In the genomic region with DNA sequence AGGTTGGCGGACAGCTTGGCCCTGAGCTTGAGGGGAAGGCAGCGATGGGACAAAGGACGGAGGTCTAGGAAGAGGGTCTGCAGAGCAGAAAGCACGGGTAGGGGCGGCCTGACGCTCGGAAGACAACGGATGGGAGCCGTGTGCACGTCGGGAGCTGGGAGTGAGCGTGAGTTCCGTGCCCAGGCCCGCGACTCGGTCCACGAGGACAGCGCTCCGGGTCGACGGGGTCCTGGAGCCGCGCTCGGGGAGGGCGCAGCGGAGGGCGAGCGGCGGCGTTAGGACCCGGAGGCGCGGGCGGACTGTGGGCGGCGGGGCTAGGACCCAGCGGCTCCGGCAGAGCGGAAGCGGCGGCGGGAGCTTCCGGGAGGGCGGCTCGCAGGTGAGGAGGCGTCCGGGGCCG, we compare ENCODE assay signal across 8 cellular contexts.
DNase-seq lines count a peak whose midpoint lies in the region; ATAC-seq, FAIRE-seq and TF ChIP-seq lines count a peak whose summit lies in the region.
"Not testable (repeated sequence)": the region's sequence is repeated elsewhere in the genome, so short reads cannot be mapped to it uniquely, and the experiment has no call there.

No MANE protein-coding gene starts in this region.

- not testable (repeated sequence) for H3K9me3 Mint-ChIP-seq in activated CD4-positive, alpha-beta T cell treated with anti-CD3 and anti-CD28 coated beads, Interleukin-2, amount 10 ng/mL, durations not matched to agents 24 days and 14 days; activated naive CD8-positive, alpha-beta T cell treated with anti-CD3 and anti-CD28 coated beads, Interleukin-2, amount 50 U/mL, for 24 hours; stimulated activated memory B cell treated with anti-CD40 and anti-IgM and Interleukin-4, amounts not matched to agents 10 μg/mL and 1 μg/mL and 100 μg/mL, for 72 hours

- H3K27ac Mint-ChIP-seq in activated CD4-positive, alpha-beta T cell treated with anti-CD3 and anti-CD28 coated beads, Interleukin-2, amount 10 ng/mL, durations not matched to agents 24 days and 14 days = peak overlapping the region; percentile 56
- not testable (repeated sequence) for H3K27ac Mint-ChIP-seq in activated naive CD8-positive, alpha-beta T cell treated with anti-CD3 and anti-CD28 coated beads, Interleukin-2, amount 50 U/mL, for 24 hours; stimulated activated memory B cell treated with anti-CD40 and anti-IgM and Interleukin-4, amounts not matched to agents 10 μg/mL and 1 μg/mL and 100 μg/mL, for 72 hours

- not testable (repeated sequence) for H3K27ac ChIP-seq in SJSA1; iPS DF 6.9 (ENCODE audit: low read length); psoas muscle

- not testable (repeated sequence) for H3K4me1 ChIP-seq in SJSA1 (replicated peaks); iPS DF 6.9 (ENCODE audit: control insufficient read depth, insufficient read depth, low read length)
- H3K4me1 ChIP-seq in psoas muscle = peaks cover 16% of the 10 kb centered on the region

- WGBS in iPS DF 6.9 (ENCODE audit: insufficient coverage, insufficient read length) = no CpG with 5 or more reads among the region's 48 CpGs
- no CpG with 5 or more reads among the region's 48 CpGs for WGBS in psoas muscle, 3 donors

- DNase-seq in HT-29 (ENCODE audit: low spot score) (peak; percentile 0), iPS DF 6.9 (ENCODE audit: low read depth, low spot score) (peak; percentile 2)
- DNase-seq in SJSA1 (ENCODE audit: low read depth in 1 of 2, low spot score in 2 of 2); activated naive CD8-positive, alpha-beta T cell treated with anti-CD3 and anti-CD28 coated beads, Interleukin-2, amount 50 U/mL, for 24 hours; bronchial epithelial cell (ENCODE audit: low read depth); psoas muscle: not testable (repeated sequence)
- peak; percentile 64 for DNase-seq in activated CD4-positive, alpha-beta T cell treated with anti-CD3 and anti-CD28 coated beads, Interleukin-2, amount 10 ng/mL, durations not matched to agents 24 days and 14 days

- not testable (repeated sequence) for TF ChIP-seq CTCF in bronchial epithelial cell (IDR thresholded peaks at IDR 0.05; ENCODE audit: insufficient read depth, low read length, severe bottlenecking); psoas muscle (IDR thresholded peaks at IDR 0.05)

- H3K4me3 Mint-ChIP-seq in activated CD4-positive, alpha-beta T cell treated with anti-CD3 and anti-CD28 coated beads, Interleukin-2, amount 10 ng/mL, durations not matched to agents 24 days and 14 days = peak overlapping the region; percentile 74
- H3K4me3 Mint-ChIP-seq in activated naive CD8-positive, alpha-beta T cell treated with anti-CD3 and anti-CD28 coated beads, Interleukin-2, amount 50 U/mL, for 24 hours = peak overlapping the region; percentile 48
- H3K4me3 Mint-ChIP-seq in stimulated activated memory B cell treated with anti-CD40 and anti-IgM and Interleukin-4, amounts not matched to agents 10 μg/mL and 1 μg/mL and 100 μg/mL, for 72 hours = peak overlapping the region; percentile 81

- intact Hi-C loops in activated CD4-positive, alpha-beta T cell treated with anti-CD3 and anti-CD28 coated beads, Interleukin-2, amount 10 ng/mL, durations not matched to agents 24 days and 14 days (cut with micrococcal nuclease); psoas muscle (cut with DNase I): not testable (repeated sequence)

- ATAC-seq in activated naive CD8-positive, alpha-beta T cell treated with anti-CD3 and anti-CD28 coated beads, Interleukin-2, amount 50 U/mL, for 24 hours; psoas muscle; stimulated activated memory B cell treated with anti-CD40 and anti-IgM and Interleukin-4, amounts not matched to agents 10 μg/mL and 1 μg/mL and 100 μg/mL, for 72 hours: not testable (repeated sequence)

- not testable (repeated sequence) for FAIRE-seq in bronchial epithelial cell (lab: Jason Lieb, UNC)

- H3K36me3 ChIP-seq in SJSA1; bronchial epithelial cell (ENCODE audit: control insufficient read depth, insufficient read depth, low read length); iPS DF 6.9 (ENCODE audit: control insufficient read depth, insufficient read depth, low read length); psoas muscle (ENCODE audit: insufficient read depth in 1 of 2, low read depth in 1 of 2): not testable (repeated sequence)

- H3K27me3 Mint-ChIP-seq in activated CD4-positive, alpha-beta T cell treated with anti-CD3 and anti-CD28 coated beads, Interleukin-2, amount 10 ng/mL, durations not matched to agents 24 days and 14 days; activated naive CD8-positive, alpha-beta T cell treated with anti-CD3 and anti-CD28 coated beads, Interleukin-2, amount 50 U/mL, for 24 hours; stimulated activated memory B cell treated with anti-CD40 and anti-IgM and Interleukin-4, amounts not matched to agents 10 μg/mL and 1 μg/mL and 100 μg/mL, for 72 hours: not testable (repeated sequence)

- not testable (repeated sequence) for H3K27me3 ChIP-seq in SJSA1 (replicated peaks); bronchial epithelial cell (ENCODE audit: control insufficient read depth, insufficient read depth, low read length); iPS DF 6.9 (ENCODE audit: control insufficient read depth, insufficient read depth, low read length); psoas muscle (ENCODE audit: insufficient read depth in 3 of 3, low read length in 2 of 3)

- H3K4me3 ChIP-seq in SJSA1 (peak overlapping the region; percentile 30), bronchial epithelial cell (ENCODE audit: low read depth, low read length) (peak overlapping the region; percentile 36), iPS DF 6.9 (ENCODE audit: low read length) (peak overlapping the region; percentile 78; the same call in 1 of the 2 replicates), psoas muscle (peak overlapping the region; percentile 51)

- not testable (repeated sequence) for H3K4me1 Mint-ChIP-seq in activated CD4-positive, alpha-beta T cell treated with anti-CD3 and anti-CD28 coated beads, Interleukin-2, amount 10 ng/mL, durations not matched to agents 24 days and 14 days; activated naive CD8-positive, alpha-beta T cell treated with anti-CD3 and anti-CD28 coated beads, Interleukin-2, amount 50 U/mL, for 24 hours; stimulated activated memory B cell treated with anti-CD40 and anti-IgM and Interleukin-4, amounts not matched to agents 10 μg/mL and 1 μg/mL and 100 μg/mL, for 72 hours

- H3K36me3 Mint-ChIP-seq in activated CD4-positive, alpha-beta T cell treated with anti-CD3 and anti-CD28 coated beads, Interleukin-2, amount 10 ng/mL, durations not matched to agents 24 days and 14 days (ENCODE audit: low read depth); activated naive CD8-positive, alpha-beta T cell treated with anti-CD3 and anti-CD28 coated beads, Interleukin-2, amount 50 U/mL, for 24 hours (ENCODE audit: low read depth); stimulated activated memory B cell treated with anti-CD40 and anti-IgM and Interleukin-4, amounts not matched to agents 10 μg/mL and 1 μg/mL and 100 μg/mL, for 72 hours: not testable (repeated sequence)

- H3K9me3 ChIP-seq in SJSA1 (replicated peaks); iPS DF 6.9 (ENCODE audit: control insufficient read depth, insufficient read depth, low read length); psoas muscle: not testable (repeated sequence)
